10 cellular contexts compared by ENCODE assay signal in the genomic region with DNA sequence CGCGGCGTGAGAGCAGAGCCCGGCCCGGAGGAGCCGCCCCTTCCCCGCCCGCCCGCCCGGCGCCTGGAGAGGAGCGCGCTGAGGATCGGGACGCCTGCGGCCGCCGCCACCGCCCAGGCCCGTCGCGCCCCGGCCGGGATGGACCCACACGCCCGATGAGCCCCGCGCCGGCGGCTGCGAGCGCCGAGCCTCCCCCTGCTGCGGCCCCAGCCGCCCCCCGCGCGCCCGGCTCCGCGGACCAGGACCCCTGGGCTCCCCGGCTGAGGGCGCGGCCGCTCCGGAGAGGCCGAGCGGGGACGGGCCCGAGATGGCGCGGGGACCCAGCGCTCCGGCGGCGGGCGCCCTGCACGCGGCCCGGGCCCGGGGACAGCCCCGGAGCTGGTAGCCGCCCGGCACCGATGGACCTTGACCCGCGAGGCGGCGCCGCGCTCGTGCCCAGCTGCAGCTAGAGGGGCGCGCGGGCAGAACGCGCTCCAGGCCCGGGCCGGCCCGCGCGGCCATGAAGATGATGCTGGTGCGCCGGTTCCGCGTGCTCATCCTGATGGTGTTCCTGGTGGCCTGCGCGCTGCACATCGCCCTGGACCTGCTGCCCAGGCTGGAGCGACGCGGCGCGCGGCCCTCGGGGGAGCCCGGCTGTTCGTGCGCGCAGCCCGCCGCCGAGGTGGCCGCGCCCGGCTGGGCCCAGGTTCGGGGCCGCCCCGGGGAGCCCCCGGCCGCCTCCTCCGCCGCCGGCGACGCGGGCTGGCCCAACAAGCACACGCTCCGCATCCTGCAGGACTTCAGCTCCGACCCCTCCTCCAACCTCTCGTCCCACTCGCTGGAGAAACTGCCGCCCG. TPM values are rescaled to one million over a fixed set of nuclear protein-coding genes. Genes with fewer than 3 reads are reported as not detected.
DNase-seq lines count a peak whose midpoint lies in the region; ATAC-seq and TF ChIP-seq lines count a peak whose summit lies in the region.
"Had no signal": no experiment of that assay in that cellular context is flagged by ENCODE, and none has a peak within 500 bp of the region (broad histone marks: within the 10 kb centered on the region; RNA-seq: fewer than 3 reads in every experiment).

No MANE protein-coding gene starts in this region.

- CTCF ChIA-PET in Calu3 (lab: Charles Lee), result interaction anchor here (1.5 to 1.6 kb wide), 2 partner anchors 28 to 129 kb away, joined by 3 to 6 read pairs; no protein-coding TSS in a partner anchor

- H3K4me1 Mint-ChIP-seq in Calu3 (ENCODE audit: low read depth, unreplicated experiment) (peaks cover 8% of the 10 kb centered on the region), progenitor cell of endocrine pancreas (ENCODE audit: low read depth) (peaks cover 32% of the 10 kb centered on the region)
- H3K4me1 Mint-ChIP-seq in stimulated activated memory B cell treated with anti-CD40 and anti-IgM and Interleukin-4, amounts not matched to agents 10 μg/mL and 1 μg/mL and 100 μg/mL, for 72 hours, result no peaks in the 10 kb centered on the region

- no TSS peak for BruUV-seq in Calu3 (replicated peaks; lab: Mats Ljungman, UMichigan)

- peaks cover 85% of the 10 kb centered on the region for H3K27me3 Mint-ChIP-seq in Calu3 (ENCODE audit: unreplicated experiment)
- peaks cover 26% of the 10 kb centered on the region for H3K27me3 Mint-ChIP-seq in progenitor cell of endocrine pancreas
- H3K27me3 Mint-ChIP-seq in stimulated activated memory B cell treated with anti-CD40 and anti-IgM and Interleukin-4, amounts not matched to agents 10 μg/mL and 1 μg/mL and 100 μg/mL, for 72 hours, result peaks cover 58% of the 10 kb centered on the region

- H3K27me3 ChIP-seq in left ventricle myocardium inferior (ENCODE audit: low read depth), result no peaks in the 10 kb centered on the region

- no peak overlapping the region for H3K9ac ChIP-seq in SK-N-MC (ENCODE audit: insufficient read length)

- H3K4me3 Mint-ChIP-seq in Calu3 (ENCODE audit: low read depth, unreplicated experiment) (peak overlapping the region; percentile 63), progenitor cell of endocrine pancreas (ENCODE audit: low read depth) (peak overlapping the region; percentile 82)
- no peak overlapping the region for H3K4me3 Mint-ChIP-seq in stimulated activated memory B cell treated with anti-CD40 and anti-IgM and Interleukin-4, amounts not matched to agents 10 μg/mL and 1 μg/mL and 100 μg/mL, for 72 hours
- H3K4me3 Mint-ChIP-seq: activated naive CD8-positive, alpha-beta T cell treated with anti-CD3 and anti-CD28 coated beads for 36 hours had no signal

- H3K9me3 Mint-ChIP-seq in Calu3 (ENCODE audit: low read depth, unreplicated experiment) (no peaks in the 10 kb centered on the region), progenitor cell of endocrine pancreas (ENCODE audit: low read depth) (no peaks in the 10 kb centered on the region)
- no peaks in the 10 kb centered on the region for H3K9me3 Mint-ChIP-seq in stimulated activated memory B cell treated with anti-CD40 and anti-IgM and Interleukin-4, amounts not matched to agents 10 μg/mL and 1 μg/mL and 100 μg/mL, for 72 hours
- H3K9me3 Mint-ChIP-seq: activated naive CD8-positive, alpha-beta T cell treated with anti-CD3 and anti-CD28 coated beads for 36 hours had no signal

- peaks cover 51% of the 10 kb centered on the region for H3K4me1 ChIP-seq in left ventricle myocardium inferior

- H3K4me3 ChIP-seq in SK-N-MC (peak overlapping the region; percentile 80), left ventricle myocardium inferior (peak overlapping the region; percentile 73)

- no peak overlapping the region for H3K27ac ChIP-seq in SK-N-MC
- peak overlapping the region; percentile 91 for H3K27ac ChIP-seq in left ventricle myocardium inferior (replicated peaks)

- H3K27ac Mint-ChIP-seq in Calu3 (ENCODE audit: unreplicated experiment) (no peak overlapping the region), progenitor cell of endocrine pancreas (no peak overlapping the region)
- H3K27ac Mint-ChIP-seq in stimulated activated memory B cell treated with anti-CD40 and anti-IgM and Interleukin-4, amounts not matched to agents 10 μg/mL and 1 μg/mL and 100 μg/mL, for 72 hours, result no peak overlapping the region
- H3K27ac Mint-ChIP-seq: activated naive CD8-positive, alpha-beta T cell treated with anti-CD3 and anti-CD28 coated beads for 36 hours had no signal

- DNase-seq in Calu3, result peak; percentile 30
- no peak for DNase-seq in SK-N-MC (ENCODE audit: low read depth, low spot score)
- no peak for DNase-seq in left ventricle myocardium inferior
- DNase-seq in progenitor cell of endocrine pancreas (ENCODE audit: low spot score, unreplicated experiment), result no peak
- no peak for DNase-seq in NCI-H774 (lab: John Stamatoyannopoulos, UW)
- no peak for DNase-seq in activated gamma-delta T cell treated with Interleukin-2 at 50 U/mL for 16 hours
- DNase-seq: NCI-H510A treated with DMSO at 0.1 percent for 48 hours had no signal

- no peak for ATAC-seq in GM19395 (IDR thresholded peaks at IDR 0.05; ENCODE audit: unreplicated experiment)
- ATAC-seq in stimulated activated memory B cell treated with anti-CD40 and anti-IgM and Interleukin-4, amounts not matched to agents 10 μg/mL and 1 μg/mL and 100 μg/mL, for 72 hours, result no peak

- TF ChIP-seq CTCF in Calu3 (IDR thresholded peaks at IDR 0.05; ENCODE audit: unreplicated experiment) (no peak), left ventricle myocardium inferior (IDR thresholded peaks at IDR 0.05; ENCODE audit: borderline replicate concordance) (no peak), progenitor cell of endocrine pancreas (IDR thresholded peaks at IDR 0.05; ENCODE audit: unreplicated experiment) (no peak)

- intact Hi-C loops in Calu3 (cut with micrococcal nuclease; ENCODE audit: unreplicated experiment) (no loop called here), left ventricle myocardium inferior (cut with micrococcal nuclease) (no loop called here)

- H3K9me3 ChIP-seq in SK-N-MC (ENCODE audit: low read depth, low read length), result no peaks in the 10 kb centered on the region
- H3K9me3 ChIP-seq in left ventricle myocardium inferior (replicated peaks), result no peaks in the 10 kb centered on the region

- H3K36me3 ChIP-seq in SK-N-MC (ENCODE audit: insufficient read depth, low read length) (no peaks in the 10 kb centered on the region; the same call in 1 of the 2 replicates), left ventricle myocardium inferior (peaks cover 29% of the 10 kb centered on the region)

- peaks cover 11% of the 10 kb centered on the region for H3K36me3 Mint-ChIP-seq in Calu3 (ENCODE audit: insufficient read depth, unreplicated experiment)
- peaks cover 13% of the 10 kb centered on the region for H3K36me3 Mint-ChIP-seq in progenitor cell of endocrine pancreas (ENCODE audit: insufficient read depth)
- H3K36me3 Mint-ChIP-seq in stimulated activated memory B cell treated with anti-CD40 and anti-IgM and Interleukin-4, amounts not matched to agents 10 μg/mL and 1 μg/mL and 100 μg/mL, for 72 hours, result no peaks in the 10 kb centered on the region
- H3K36me3 Mint-ChIP-seq: activated naive CD8-positive, alpha-beta T cell treated with anti-CD3 and anti-CD28 coated beads for 36 hours had no signal

RNA-seq across cellular contexts. Expression of a gene that starts 0.5 kb away (rescaled TPM):
- 4.9 and 9.1 TPM in 2 replicates for total RNA-seq in Calu3 (2022)
- total RNA-seq in left ventricle myocardium inferior, result 22.2 TPM
- total RNA-seq in progenitor cell of endocrine pancreas, result 32.9 and 33.3 TPM in 2 replicates
